ENCODE assay signal across 9 cellular contexts in the genomic region with DNA sequence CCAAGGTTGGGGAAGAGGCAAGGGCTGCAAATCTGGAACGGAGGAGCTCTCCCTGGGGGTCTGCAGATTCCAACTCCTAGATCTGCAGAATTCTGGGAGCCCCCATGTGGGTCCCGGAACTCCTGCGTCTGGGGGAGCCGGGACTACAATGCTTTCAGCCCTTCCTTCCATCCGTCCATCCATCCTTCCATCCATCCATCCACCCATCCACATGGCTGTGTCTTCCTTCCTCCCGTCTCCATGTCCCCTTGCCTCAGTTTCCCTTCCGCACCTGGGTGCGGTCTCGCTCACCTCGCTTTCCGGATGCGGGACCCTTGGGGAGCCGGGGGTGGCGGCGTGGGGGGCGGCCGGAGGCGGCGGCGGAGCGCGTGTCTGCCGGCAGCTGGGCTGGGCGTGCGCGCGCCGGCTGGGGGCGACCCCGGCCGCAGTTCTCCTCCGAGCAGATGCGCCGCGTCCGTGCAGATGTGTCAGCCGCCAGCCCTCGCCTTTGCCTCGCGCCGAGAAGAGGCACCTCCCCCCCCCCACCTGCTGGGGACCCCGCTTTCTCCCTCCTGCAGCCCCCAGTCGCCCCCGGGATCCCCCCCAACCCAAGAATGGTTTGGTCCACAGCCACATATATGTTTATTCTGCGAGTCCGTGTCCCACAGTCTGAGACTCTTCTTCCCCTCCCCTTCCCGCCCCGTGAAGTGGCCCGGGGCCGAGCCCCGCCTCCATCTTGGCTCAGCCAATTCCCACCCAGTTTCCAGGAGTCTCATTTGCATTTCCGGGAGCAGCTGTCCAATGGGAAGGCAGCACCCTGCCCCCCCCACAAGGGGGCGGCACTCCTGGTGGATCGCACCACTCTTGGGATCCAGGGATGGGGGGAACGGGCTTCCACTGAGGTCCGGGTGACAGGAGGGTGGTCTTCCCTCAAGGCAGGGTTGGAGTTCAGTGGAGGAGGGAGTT. TPM values are rescaled to one million over a fixed set of nuclear protein-coding genes. Genes with fewer than 3 reads are reported as not detected.
DNase-seq lines count a peak whose midpoint lies in the region; ATAC-seq and TF ChIP-seq lines count a peak whose summit lies in the region.
"Had no signal": no experiment of that assay in that cellular context is flagged by ENCODE, and none has a peak within 500 bp of the region (broad histone marks: within the 10 kb centered on the region; RNA-seq: fewer than 3 reads in every experiment).

No MANE protein-coding gene starts in this region.

- intact Hi-C loops in heart right ventricle (cut with DNase I) = loop anchor here in 1 of 10 donors (10.0 kb wide), 1 partner anchor 318 kb away; no protein-coding TSS in a partner anchor

- ATAC-seq in activated naive CD8-positive, alpha-beta T cell treated with anti-CD3 and anti-CD28 coated beads, Interleukin-2, amount 50 U/mL, for 24 hours = peak; percentile 38
- ATAC-seq in heart right ventricle = peak; percentile 60 to 88 (median 78)
- ATAC-seq in GM18868 (IDR thresholded peaks at IDR 0.05; ENCODE audit: unreplicated experiment) = no peak

- DNase-seq in AG04450 (ENCODE audit: low read depth, low spot score) = peak; percentile 27
- DNase-seq in HAP-1 (ENCODE audit: low spot score in 2 of 2) = peak; percentile 54 to 84
- peak; percentile 89 for DNase-seq in NCI-H82 treated with DMSO at 0.1 percent for 48 hours (lab: John Stamatoyannopoulos, UW; ENCODE audit: unreplicated experiment)
- DNase-seq in activated naive CD8-positive, alpha-beta T cell treated with anti-CD3 and anti-CD28 coated beads, Interleukin-2, amount 50 U/mL, for 24 hours = no peak
- DNase-seq in heart right ventricle = peak; percentile 71 to 80
- DNase-seq in trophoblast cell = peak in 1 of 2 donors; percentile 27
- DNase-seq in ureter (ENCODE audit: low spot score) = no peak

- in situ Hi-C loops in HAP-1 (cut with MboI; ENCODE audit: low sequenced_read_pairs) = no loop called here

- H3K36me3 Mint-ChIP-seq in activated naive CD8-positive, alpha-beta T cell treated with anti-CD3 and anti-CD28 coated beads, Interleukin-2, amount 50 U/mL, for 24 hours (ENCODE audit: low read depth) = peaks cover 9% of the 10 kb centered on the region

- H3K4me2 ChIP-seq in trophoblast cell (ENCODE audit: low read length) = peak overlapping the region; percentile 13

- H3K79me2 ChIP-seq in trophoblast cell (ENCODE audit: control insufficient read depth, insufficient read depth, low read length, poor library complexity) = no peaks in the 10 kb centered on the region

- H3K4me1 ChIP-seq in HAP-1 = no peaks in the 10 kb centered on the region
- H3K4me1 ChIP-seq in heart right ventricle = peaks cover 4 to 14% (median 11%) of the 10 kb centered on the region in 9 donors
- peaks cover 0 to 3% of the 10 kb centered on the region in 2 experiments for H3K4me1 ChIP-seq in trophoblast cell (ENCODE audit: control insufficient read depth in 1 of 2, insufficient read depth in 2 of 2, low read length in 2 of 2)

- TF ChIP-seq CTCF in AG04450 (IDR thresholded peaks at IDR 0.05; ENCODE audit: low read depth, low read length) = no peak
- peak in 4 of 9 donors; percentile 17 to 34 (median 22) for TF ChIP-seq CTCF in heart right ventricle (IDR thresholded peaks at IDR 0.05)

- H3K18ac ChIP-seq in trophoblast cell (ENCODE audit: low read length) = no peak overlapping the region

- H3K27me3 ChIP-seq in AG04450 (ENCODE audit: control insufficient read depth, insufficient read depth, low read length) (peaks cover 30% of the 10 kb centered on the region), HAP-1 (ENCODE audit: low read depth) (peaks cover 19% of the 10 kb centered on the region), heart right ventricle (peaks cover 17 to 37% (median 30%) of the 10 kb centered on the region in 7 donors), trophoblast cell (ENCODE audit: insufficient read depth, low read length) (peaks cover 30% of the 10 kb centered on the region)

- peaks cover 29% of the 10 kb centered on the region for H3K27me3 Mint-ChIP-seq in activated naive CD8-positive, alpha-beta T cell treated with anti-CD3 and anti-CD28 coated beads, Interleukin-2, amount 50 U/mL, for 24 hours

- no peak overlapping the region for H3K27ac ChIP-seq in AG04450 (ENCODE audit: low read depth, low read length)
- H3K27ac ChIP-seq in heart right ventricle = no peak overlapping the region
- no peak overlapping the region for H3K27ac ChIP-seq in trophoblast cell (ENCODE audit: low read depth, low read length)

- CTCF ChIA-PET in AG04450 (lab: Charles Lee) = interaction anchor here (0.6 to 2.3 kb wide), 5 partner anchors 15 to 312 kb away, joined by 3 to 13 read pairs (median 6); no protein-coding TSS in a partner anchor

- POLR2A ChIA-PET in AG04450 (lab: Yijun Ruan, JAX) = interaction anchor here (0.6 to 1.0 kb wide), 4 partner anchors 32 to 113 kb away, joined by 3 to 8 read pairs (median 4); partner anchors contain the start of genes NAT14 and UBE2S

- no peak overlapping the region for H2BK12ac ChIP-seq in trophoblast cell (ENCODE audit: low read length)

- H3K4me3 Mint-ChIP-seq in activated naive CD8-positive, alpha-beta T cell treated with anti-CD3 and anti-CD28 coated beads, Interleukin-2, amount 50 U/mL, for 24 hours = no peak overlapping the region

- peaks cover 16% of the 10 kb centered on the region for H3K4me1 Mint-ChIP-seq in activated naive CD8-positive, alpha-beta T cell treated with anti-CD3 and anti-CD28 coated beads, Interleukin-2, amount 50 U/mL, for 24 hours

- no peak overlapping the region for H4K12ac ChIP-seq in trophoblast cell (ENCODE audit: low read depth, low read length)

- H2AK5ac ChIP-seq in trophoblast cell (ENCODE audit: low read length) = no peak overlapping the region

- H3K4ac ChIP-seq in trophoblast cell (ENCODE audit: low read depth, low read length) = no peak overlapping the region

- H3K23ac ChIP-seq in trophoblast cell (ENCODE audit: low read length) = no peak overlapping the region

- H2AFZ ChIP-seq in trophoblast cell (ENCODE audit: insufficient read depth, low read length, poor library complexity) = no peak overlapping the region

- H3K9ac ChIP-seq in trophoblast cell (ENCODE audit: low read length) = no peak overlapping the region

- peak overlapping the region; percentile 25 for H3K4me3 ChIP-seq in AG04450 (ENCODE audit: low read depth, low read length)
- no peak overlapping the region for H3K4me3 ChIP-seq in HAP-1
- H3K4me3 ChIP-seq in heart right ventricle = peak overlapping the region in 2 of 10 donors; percentile 2 to 20
- no peak overlapping the region for H3K4me3 ChIP-seq in trophoblast cell (ENCODE audit: low read depth, low read length)

- H3K9me3 ChIP-seq in AG04450 (ENCODE audit: control insufficient read depth, insufficient read depth, low read length) (peaks cover 7% of the 10 kb centered on the region; the same call in 1 of the 2 replicates), HAP-1 (no peaks in the 10 kb centered on the region), heart right ventricle (no peaks in the 10 kb centered on the region), trophoblast cell (ENCODE audit: insufficient read depth, low read depth, low read length) (peaks cover 20% of the 10 kb centered on the region)

- no peak overlapping the region for H3K14ac ChIP-seq in trophoblast cell (ENCODE audit: low read length)

- 12% methylated on average over 54 to 56 of the region's 56 CpGs for WGBS in heart right ventricle, 2 donors
- no CpG with 5 or more reads among the region's 56 CpGs for WGBS in trophoblast cell (ENCODE audit: extremely low coverage, insufficient coverage, insufficient read length)

- no peak overlapping the region for H2BK5ac ChIP-seq in trophoblast cell (ENCODE audit: low read depth, low read length, poor library complexity)

- no peaks in the 10 kb centered on the region for H3K9me3 Mint-ChIP-seq in activated naive CD8-positive, alpha-beta T cell treated with anti-CD3 and anti-CD28 coated beads, Interleukin-2, amount 50 U/mL, for 24 hours

- H4K8ac ChIP-seq in trophoblast cell (ENCODE audit: low read depth, low read length) = no peak overlapping the region

- H3K27ac Mint-ChIP-seq in activated naive CD8-positive, alpha-beta T cell treated with anti-CD3 and anti-CD28 coated beads, Interleukin-2, amount 50 U/mL, for 24 hours = no peak overlapping the region

- H3K79me1 ChIP-seq in trophoblast cell (ENCODE audit: low read length) = no peaks in the 10 kb centered on the region

- no peak overlapping the region for H2BK120ac ChIP-seq in trophoblast cell (ENCODE audit: insufficient read depth, low read length, poor library complexity)

- H3K36me3 ChIP-seq in HAP-1 (replicated peaks) (peaks cover 8% of the 10 kb centered on the region; the same call in 1 of the 2 replicates), heart right ventricle (peaks cover 0 to 19% (median 0%) of the 10 kb centered on the region in 9 donors), trophoblast cell (ENCODE audit: control insufficient read depth in 1 of 2, insufficient read depth in 2 of 2, low read length in 2 of 2) (peaks cover 0 to 5% of the 10 kb centered on the region in 2 experiments)

- no peak overlapping the region for H4K91ac ChIP-seq in trophoblast cell (ENCODE audit: low read depth, low read length)

RNA-seq across cellular contexts. Expression of gene ISOC2, which starts 8.8 kb away (rescaled TPM):
- polyA plus RNA-seq in AG04450 (2011; rRNA removed) = 45.1 and 72.2 TPM in 2 replicates
- 12.1 and 15.6 TPM in 2 replicates for polyA minus RNA-seq in AG04450 (2011; rRNA and poly(A)+ RNA removed)
- total RNA-seq in heart right ventricle = 10 to 100 TPM; 42.5 to 69.8 (median 48.3) TPM
- 100 to 1,000 TPM in 1 of 2 donors, 10 to 100 TPM in 1; 88.7 to 117 TPM for polyA plus RNA-seq in heart right ventricle
- polyA plus RNA-seq in trophoblast cell (2013) = 20.4 and 20.9 TPM in 2 replicates
- 48.4 TPM for total RNA-seq in ureter

RNA-seq across cellular contexts. Expression of gene SHISA7, which starts 9.6 kb away (rescaled TPM):
- 0.01 TPM in 1 of 2 replicates, not detected in the other for polyA plus RNA-seq in AG04450 (2011; rRNA removed)
- 0.04 and 0.18 TPM in 2 replicates for polyA minus RNA-seq in AG04450 (2011; rRNA and poly(A)+ RNA removed)
- total RNA-seq in heart right ventricle = not detected
- polyA plus RNA-seq in heart right ventricle = under 1 TPM in 1 of 2 donors, not detected in 1; under 0.01 TPM
- polyA plus RNA-seq in trophoblast cell (2013) = not detected in 2 replicates
- total RNA-seq in ureter = not detected

RNA-seq across cellular contexts. Expression of gene C19orf85, which starts 11.9 kb away (rescaled TPM):
- not detected in 2 replicates for polyA plus RNA-seq in AG04450 (2011; rRNA removed)
- polyA minus RNA-seq in AG04450 (2011; rRNA and poly(A)+ RNA removed) = not detected in 2 replicates
- not detected for total RNA-seq in heart right ventricle
- polyA plus RNA-seq in heart right ventricle = not detected
- polyA plus RNA-seq in trophoblast cell (2013) = not detected in 2 replicates
- not detected for total RNA-seq in ureter
- polyA plus RNA-seq: adipose tissue had no signal

RNA-seq across cellular contexts. Expression of gene ZNF628, which starts 23.8 kb away (rescaled TPM):
- polyA plus RNA-seq in AG04450 (2011; rRNA removed) (0.12 and 0.31 TPM in 2 replicates), heart right ventricle (1 to 10 TPM; 4.9 to 7.5 TPM)
- 0.35 and 0.46 TPM in 2 replicates for polyA minus RNA-seq in AG04450 (2011; rRNA and poly(A)+ RNA removed)
- total RNA-seq in heart right ventricle (1 to 10 TPM; 2.5 to 7.8 (median 4.3) TPM), ureter (7.4 TPM)
- polyA plus RNA-seq in trophoblast cell (2013) = 12.6 and 14.5 TPM in 2 replicates

RNA-seq across cellular contexts. Expression of gene NAT14, which starts 32.3 kb away (rescaled TPM):
- polyA plus RNA-seq in AG04450 (2011; rRNA removed) = 19.4 and 30.6 TPM in 2 replicates
- 7.1 and 8.0 TPM in 2 replicates for polyA minus RNA-seq in AG04450 (2011; rRNA and poly(A)+ RNA removed)
- total RNA-seq in heart right ventricle = 1 to 10 TPM; 5.8 to 9.9 (median 6.8) TPM
- 10 to 100 TPM in 1 of 2 donors, 1 to 10 TPM in 1; 9.0 to 16.4 TPM for polyA plus RNA-seq in heart right ventricle
- polyA plus RNA-seq in trophoblast cell (2013) = 108 and 109 TPM in 2 replicates
- 14.2 TPM for total RNA-seq in ureter

Comparison
In these comparisons a context has a peak if more than half of its experiments do, and no peak if none do; other contexts are left out.
1. DNase-seq: peak in AG04450 (single experiment), HAP-1 (2 of 2), NCI-H82 treated with DMSO at 0.1 percent for 48 hours (single experiment) and heart right ventricle (2 of 2); none in activated naive CD8-positive, alpha-beta T cell treated with anti-CD3 and anti-CD28 coated beads, Interleukin-2, amount 50 U/mL, for 24 hours (single experiment) and ureter (single experiment).